Comparison of ENCODE assay signal across 26 cellular contexts in genomic region chr4:37562592-37562991, GRCh38.
A peak's percentile ranks its signal among the peaks of the same experiment; 100 is the strongest.
DNase-seq lines count a peak whose midpoint lies in the region; ATAC-seq, FAIRE-seq and TF ChIP-seq lines count a peak whose summit lies in the region.
"Had no signal": no experiment of that assay in that cellular context is flagged by ENCODE, and none has a peak within 500 bp of the region (broad histone marks: within the 10 kb centered on the region; RNA-seq: fewer than 3 reads in every experiment).

No MANE protein-coding gene starts in this region.

- DNase-seq in HT1080 (ENCODE audit: low read depth) (peak; percentile 80), astrocyte (ENCODE audit: low read depth) (peak; percentile 62), fibroblast of pulmonary artery (ENCODE audit: low read depth) (peak; percentile 33), hippocampal formation (lab: John Stamatoyannopoulos, UW) (no peak), NCI-H2227 treated with DMSO at 0.1 percent for 48 hours (lab: John Stamatoyannopoulos, UW) (no peak), GF-D8 (lab: John Stamatoyannopoulos, UW) (no peak)
- DNase-seq: activated CD4-positive, alpha-beta T cell treated with anti-CD3 and anti-CD28 coated beads for 36 hours; activated naive CD4-positive, alpha-beta T cell treated with anti-CD3 and anti-CD28 coated beads for 36 hours; activated T-cell treated with anti-CD3 and anti-CD28 coated beads, Interleukin-2, amount 50 U/mL, for 72 hours; CD4-positive, alpha-beta T cell; central memory CD4-positive, alpha-beta T cell; dorsolateral prefrontal cortex; GOT3; MM.1S; NCI-H1417 treated with DMSO at 0.1 percent for 48 hours; NCI-H2107; NCI-H510A treated with DMSO at 0.1 percent for 48 hours; right cardiac atrium; stimulated activated CD4-positive, alpha-beta T cell treated with anti-CD3 and anti-CD28 coated beads, Interleukin-4, amount 100 ng/mL, for 4 hours; stimulated activated naive CD4-positive, alpha-beta T cell treated with Interleukin-2 at 50 U/mL for 16 hours had no signal

- no peaks in the 10 kb centered on the region for H4K20me1 ChIP-seq in astrocyte (ENCODE audit: insufficient read depth, low read length)

- H2AFZ ChIP-seq in astrocyte (ENCODE audit: low read depth, low read length), result no peak overlapping the region
- H2AFZ ChIP-seq: neural progenitor cell had no signal

- no peaks in the 10 kb centered on the region for H3K9me3 ChIP-seq in astrocyte (ENCODE audit: insufficient read depth, low read depth, low read length)
- H3K9me3 ChIP-seq: gastroesophageal sphincter, thoracic aorta had no signal

- no peaks in the 10 kb centered on the region for H3K79me2 ChIP-seq in astrocyte (ENCODE audit: insufficient read depth, low read length)

- TF ChIP-seq CTCF in astrocyte (IDR thresholded peaks at IDR 0.05; ENCODE audit: insufficient read depth, low read depth, low read length) (no peak), fibroblast of pulmonary artery (IDR thresholded peaks at IDR 0.05; ENCODE audit: low read length, missing control alignments) (no peak)

- H3K9me3 Mint-ChIP-seq in astrocyte (ENCODE audit: unreplicated experiment), result peaks cover 4% of the 10 kb centered on the region
- H3K9me3 Mint-ChIP-seq: activated naive CD4-positive, alpha-beta T cell treated with anti-CD3 and anti-CD28 coated beads for 36 hours; activated T-cell treated with anti-CD3 and anti-CD28 coated beads, Interleukin-2, amount 50 U/mL, for 72 hours; CD4-positive, alpha-beta T cell had no signal

- H3K27me3 ChIP-seq in astrocyte (ENCODE audit: insufficient read depth, low read length), result no peaks in the 10 kb centered on the region
- H3K27me3 ChIP-seq: dorsolateral prefrontal cortex, gastroesophageal sphincter, neural progenitor cell had no signal

- H3K4me1 ChIP-seq in astrocyte (ENCODE audit: insufficient read depth, low read length), result no peaks in the 10 kb centered on the region
- H3K4me1 ChIP-seq: gastroesophageal sphincter, neural progenitor cell had no signal

- no peaks in the 10 kb centered on the region for H3K36me3 ChIP-seq in astrocyte (ENCODE audit: insufficient read depth, low read length)
- H3K36me3 ChIP-seq: gastroesophageal sphincter, neural progenitor cell, thoracic aorta had no signal

- H3K27ac Mint-ChIP-seq in astrocyte (ENCODE audit: unreplicated experiment), result no peak overlapping the region
- H3K27ac Mint-ChIP-seq: activated CD4-positive, alpha-beta T cell treated with anti-CD3 and anti-CD28 coated beads for 36 hours; activated naive CD4-positive, alpha-beta T cell treated with anti-CD3 and anti-CD28 coated beads for 36 hours; activated T-cell treated with anti-CD3 and anti-CD28 coated beads, Interleukin-2, amount 50 U/mL, for 72 hours; CD4-positive, alpha-beta T cell; neural progenitor cell had no signal

- H3K27ac ChIP-seq in astrocyte (ENCODE audit: low read depth, low read length), result no peak overlapping the region
- H3K27ac ChIP-seq: dorsolateral prefrontal cortex, gastroesophageal sphincter, neural progenitor cell, thoracic aorta had no signal

- no peaks in the 10 kb centered on the region for H3K36me3 Mint-ChIP-seq in astrocyte (ENCODE audit: low read depth, unreplicated experiment)

- ATAC-seq in GM19351 (IDR thresholded peaks at IDR 0.05; ENCODE audit: unreplicated experiment), result no peak
- ATAC-seq: activated CD4-positive, alpha-beta T cell treated with anti-CD3 and anti-CD28 coated beads for 36 hours; activated T-cell treated with anti-CD3 and anti-CD28 coated beads, Interleukin-2, amount 50 U/mL, for 72 hours; gastroesophageal sphincter; K562; right cardiac atrium had no signal

- FAIRE-seq in astrocyte (lab: Jason Lieb, UNC), result no peak
- FAIRE-seq: G401.6 had no signal

- no peak overlapping the region for H3K4me3 Mint-ChIP-seq in astrocyte (ENCODE audit: unreplicated experiment)
- H3K4me3 Mint-ChIP-seq: activated CD4-positive, alpha-beta T cell treated with anti-CD3 and anti-CD28 coated beads for 36 hours; activated naive CD4-positive, alpha-beta T cell treated with anti-CD3 and anti-CD28 coated beads for 36 hours; activated T-cell treated with anti-CD3 and anti-CD28 coated beads, Interleukin-2, amount 50 U/mL, for 72 hours; CD4-positive, alpha-beta T cell; neural progenitor cell had no signal

- H3K27me3 Mint-ChIP-seq in astrocyte (ENCODE audit: low read depth, unreplicated experiment), result no peaks in the 10 kb centered on the region
- H3K27me3 Mint-ChIP-seq: activated CD4-positive, alpha-beta T cell treated with anti-CD3 and anti-CD28 coated beads for 36 hours; CD4-positive, alpha-beta T cell had no signal

- H3K4me3 ChIP-seq in astrocyte (ENCODE audit: insufficient read depth, low read depth, low read length) (no peak overlapping the region), fibroblast of pulmonary artery (replicated peaks; ENCODE audit: low read depth, low read length) (no peak overlapping the region)
- H3K4me3 ChIP-seq: dorsolateral prefrontal cortex, gastroesophageal sphincter, K562, neural progenitor cell, thoracic aorta had no signal

- H3K9ac ChIP-seq in astrocyte (ENCODE audit: low read length), result no peak overlapping the region
- H3K9ac ChIP-seq: neural progenitor cell had no signal

- no peak overlapping the region for H3K4me2 ChIP-seq in astrocyte (ENCODE audit: low read length)
- H3K4me2 ChIP-seq: neural progenitor cell had no signal

- H3K4me1 Mint-ChIP-seq in astrocyte (ENCODE audit: low read depth, unreplicated experiment), result peaks cover 11% of the 10 kb centered on the region
- H3K4me1 Mint-ChIP-seq: activated CD4-positive, alpha-beta T cell treated with anti-CD3 and anti-CD28 coated beads for 36 hours; neural progenitor cell had no signal

Comparison
In these comparisons a context has a peak if more than half of its experiments do, and no peak if none do; other contexts are left out.
1. DNase-seq: peak in HT1080 (single experiment), astrocyte (single experiment) and fibroblast of pulmonary artery (single experiment); none in hippocampal formation (0 of 2), NCI-H2227 treated with DMSO at 0.1 percent for 48 hours (single experiment) and GF-D8 (single experiment).